ENCODE assay signal across 10 cellular contexts in genomic region chr1:9630331-9631081, GRCh38. TPM values are rescaled to one million over a fixed set of nuclear protein-coding genes. Genes with fewer than 3 reads are reported as not detected.
A peak's percentile ranks its signal among the peaks of the same experiment; 100 is the strongest.
DNase-seq lines count a peak whose midpoint lies in the region; ATAC-seq and TF ChIP-seq lines count a peak whose summit lies in the region.
"Had no signal": no experiment of that assay in that cellular context is flagged by ENCODE, and none has a peak within 500 bp of the region (broad histone marks: within the 10 kb centered on the region; RNA-seq: fewer than 3 reads in every experiment).

No MANE protein-coding gene starts in this region.

- no peaks in the 10 kb centered on the region for H3K27me3 Mint-ChIP-seq in CD4-positive, alpha-beta T cell
- no peaks in the 10 kb centered on the region for H3K27me3 Mint-ChIP-seq in activated T-cell treated with anti-CD3 and anti-CD28 coated beads, Interleukin-2, amount 50 U/mL, for 24 hours

- CTCF ChIA-PET in CD4-positive, alpha-beta T cell (lab: Charles Lee) = interaction anchor here (0.8 to 6.6 kb wide), 3 partner anchors 24 to 59 kb away, joined by 3 to 117 read pairs (median 4); partner anchors contain the start of gene PIK3CD

- peak; percentile 23 for TF ChIP-seq POLR2A in GM19099 (IDR thresholded peaks at IDR 0.05; ENCODE audit: extremely low read depth, insufficient read length, low read depth)

- peak overlapping the region; percentile 98 for H3K4me3 Mint-ChIP-seq in CD4-positive, alpha-beta T cell
- H3K4me3 Mint-ChIP-seq in activated T-cell treated with anti-CD3 and anti-CD28 coated beads, Interleukin-2, amount 50 U/mL, for 24 hours = peak overlapping the region; percentile 89

- H3K9me3 ChIP-seq in CD4-positive, alpha-beta T cell (ENCODE audit: control insufficient read depth, low read length) = no peaks in the 10 kb centered on the region
- no peaks in the 10 kb centered on the region for H3K9me3 ChIP-seq in mucosa of rectum (ENCODE audit: control insufficient read depth in 2 of 2, low read length in 2 of 2)

- peaks cover 0 to 8% of the 10 kb centered on the region in 2 donors for H3K4me1 ChIP-seq in mucosa of rectum (ENCODE audit: control insufficient read depth in 2 of 2, insufficient read depth in 2 of 2, low read length in 2 of 2)

- no peaks in the 10 kb centered on the region for H3K9me3 Mint-ChIP-seq in CD4-positive, alpha-beta T cell
- no peaks in the 10 kb centered on the region for H3K9me3 Mint-ChIP-seq in activated T-cell treated with anti-CD3 and anti-CD28 coated beads, Interleukin-2, amount 50 U/mL, for 24 hours

- no peak for ATAC-seq in CD4-positive, alpha-beta T cell (ENCODE audit: poor library complexity)
- ATAC-seq in HG02885 (IDR thresholded peaks at IDR 0.05; ENCODE audit: poor library complexity, unreplicated experiment) = no peak
- no peak for ATAC-seq in GM18498 (IDR thresholded peaks at IDR 0.05; ENCODE audit: unreplicated experiment)

- H3K4me1 Mint-ChIP-seq in CD4-positive, alpha-beta T cell (ENCODE audit: low read depth) = peaks cover 79% of the 10 kb centered on the region
- peaks cover 84% of the 10 kb centered on the region for H3K4me1 Mint-ChIP-seq in activated T-cell treated with anti-CD3 and anti-CD28 coated beads, Interleukin-2, amount 50 U/mL, for 24 hours (ENCODE audit: low read depth)

- peak overlapping the region; percentile 84 for H3K27ac ChIP-seq in CD4-positive, alpha-beta T cell (ENCODE audit: low read depth, low read length)
- peak overlapping the region; percentile 46 to 72 for H3K27ac ChIP-seq in mucosa of rectum (ENCODE audit: low read depth in 2 of 2, low read length in 2 of 2)

- TF ChIP-seq CTCF in CD4-positive, alpha-beta T cell (IDR thresholded peaks at IDR 0.05) = no peak

- peaks cover 56% of the 10 kb centered on the region for H3K36me3 Mint-ChIP-seq in CD4-positive, alpha-beta T cell (ENCODE audit: low read depth)
- H3K36me3 Mint-ChIP-seq in activated T-cell treated with anti-CD3 and anti-CD28 coated beads, Interleukin-2, amount 50 U/mL, for 24 hours (ENCODE audit: low read depth) = peaks cover 58% of the 10 kb centered on the region

- no peaks in the 10 kb centered on the region for H3K36me3 ChIP-seq in mucosa of rectum (ENCODE audit: control insufficient read depth in 2 of 2, insufficient read depth in 2 of 2, low read length in 2 of 2)

- DNase-seq in CD4-positive, alpha-beta T cell = peak in 3 of 10 experiments; percentile 11 to 43 (median 33)
- DNase-seq in activated T-cell treated with anti-CD3 and anti-CD28 coated beads, Interleukin-2, amount 50 U/mL, for 24 hours = peak; percentile 66
- DNase-seq in medulla oblongata (ENCODE audit: extremely low spot score) (no peak), DMS79 treated with DMSO at 0.1 percent for 48 hours (lab: John Stamatoyannopoulos, UW) (no peak)
- DNase-seq: COR-L47, foreskin melanocyte had no signal

- intact Hi-C loops in CD4-positive, alpha-beta T cell (cut with DNase I, micrococcal nuclease) = no loop called here

- H3K4me3 ChIP-seq in mucosa of rectum (ENCODE audit: low read length in 2 of 2) = peak overlapping the region in 1 of 2 donors; percentile 71

- H3K27ac Mint-ChIP-seq in CD4-positive, alpha-beta T cell = peak overlapping the region; percentile 92
- H3K27ac Mint-ChIP-seq in activated T-cell treated with anti-CD3 and anti-CD28 coated beads, Interleukin-2, amount 50 U/mL, for 24 hours = peak overlapping the region; percentile 96

- H3K27me3 ChIP-seq in CD4-positive, alpha-beta T cell (ENCODE audit: control insufficient read depth, insufficient read depth, low read length) = no peaks in the 10 kb centered on the region
- H3K27me3 ChIP-seq in mucosa of rectum (ENCODE audit: control insufficient read depth in 2 of 2, insufficient read depth in 2 of 2, low read length in 2 of 2) = no peaks in the 10 kb centered on the region

- POLR2A ChIA-PET in CD4-positive, alpha-beta T cell (lab: Charles Lee) = interaction anchor here (0.8 to 8.1 kb wide), 15 partner anchors 13 to 280 kb away, joined by 3 to 512 read pairs (median 6); partner anchors contain the start of genes CTNNBIP1 and PIK3CD

- H3K9ac ChIP-seq in mucosa of rectum (ENCODE audit: low read depth in 1 of 2, low read length in 2 of 2) = peak overlapping the region; percentile 32 to 43

RNA-seq across cellular contexts. Expression of gene PIK3CD, which starts 21.0 kb away (rescaled TPM):
- 100 to 1,000 TPM; 202 to 213 TPM for total RNA-seq in CD4-positive, alpha-beta T cell

RNA-seq across cellular contexts. Expression of gene TMEM201, which starts 41.8 kb away (rescaled TPM):
- 1 to 10 TPM; 9.1 to 9.2 TPM for total RNA-seq in CD4-positive, alpha-beta T cell
